In genomic region chr19:9818175-9818733, GRCh38 we compare ENCODE assay signal across 1 cellular context.
TF ChIP-seq lines count a peak whose summit lies in the region.

No MANE protein-coding gene starts in this region.

TF ChIP-seq in HepG2, 621 proteins besides CTCF, POLR2A, EP300 and RAD21 (continued from another document and continues in another):
- TF ChIP-seq, protein P1, sequence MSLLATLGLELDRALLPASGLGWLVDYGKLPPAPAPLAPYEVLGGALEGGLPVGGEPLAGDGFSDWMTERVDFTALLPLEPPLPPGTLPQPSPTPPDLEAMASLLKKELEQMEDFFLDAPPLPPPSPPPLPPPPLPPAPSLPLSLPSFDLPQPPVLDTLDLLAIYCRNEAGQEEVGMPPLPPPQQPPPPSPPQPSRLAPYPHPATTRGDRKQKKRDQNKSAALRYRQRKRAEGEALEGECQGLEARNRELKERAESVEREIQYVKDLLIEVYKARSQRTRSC (CRISPR knock-in tag; IDR thresholded peaks at IDR 0.05; ENCODE audit: low read depth), result no peak
- no peak for TF ChIP-seq JARID2 (CRISPR knock-in tag; IDR thresholded peaks at IDR 0.05; ENCODE audit: insufficient replicate concordance)
- TF ChIP-seq, protein P2, sequence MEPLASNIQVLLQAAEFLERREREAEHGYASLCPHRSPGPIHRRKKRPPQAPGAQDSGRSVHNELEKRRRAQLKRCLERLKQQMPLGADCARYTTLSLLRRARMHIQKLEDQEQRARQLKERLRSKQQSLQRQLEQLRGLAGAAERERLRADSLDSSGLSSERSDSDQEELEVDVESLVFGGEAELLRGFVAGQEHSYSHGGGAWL (CRISPR knock-in tag; IDR thresholded peaks at IDR 0.05), result no peak
- TF ChIP-seq ZNF276 (CRISPR knock-in tag; IDR thresholded peaks at IDR 0.05; ENCODE audit: low read depth), result no peak
- TF ChIP-seq ZNF12 (CRISPR knock-in tag; IDR thresholded peaks at IDR 0.05), result no peak
- no peak for TF ChIP-seq HNRNPK (IDR thresholded peaks at IDR 0.05; ENCODE audit: low read depth, low read length, poor library complexity, severe bottlenecking)
- TF ChIP-seq, protein P3, sequence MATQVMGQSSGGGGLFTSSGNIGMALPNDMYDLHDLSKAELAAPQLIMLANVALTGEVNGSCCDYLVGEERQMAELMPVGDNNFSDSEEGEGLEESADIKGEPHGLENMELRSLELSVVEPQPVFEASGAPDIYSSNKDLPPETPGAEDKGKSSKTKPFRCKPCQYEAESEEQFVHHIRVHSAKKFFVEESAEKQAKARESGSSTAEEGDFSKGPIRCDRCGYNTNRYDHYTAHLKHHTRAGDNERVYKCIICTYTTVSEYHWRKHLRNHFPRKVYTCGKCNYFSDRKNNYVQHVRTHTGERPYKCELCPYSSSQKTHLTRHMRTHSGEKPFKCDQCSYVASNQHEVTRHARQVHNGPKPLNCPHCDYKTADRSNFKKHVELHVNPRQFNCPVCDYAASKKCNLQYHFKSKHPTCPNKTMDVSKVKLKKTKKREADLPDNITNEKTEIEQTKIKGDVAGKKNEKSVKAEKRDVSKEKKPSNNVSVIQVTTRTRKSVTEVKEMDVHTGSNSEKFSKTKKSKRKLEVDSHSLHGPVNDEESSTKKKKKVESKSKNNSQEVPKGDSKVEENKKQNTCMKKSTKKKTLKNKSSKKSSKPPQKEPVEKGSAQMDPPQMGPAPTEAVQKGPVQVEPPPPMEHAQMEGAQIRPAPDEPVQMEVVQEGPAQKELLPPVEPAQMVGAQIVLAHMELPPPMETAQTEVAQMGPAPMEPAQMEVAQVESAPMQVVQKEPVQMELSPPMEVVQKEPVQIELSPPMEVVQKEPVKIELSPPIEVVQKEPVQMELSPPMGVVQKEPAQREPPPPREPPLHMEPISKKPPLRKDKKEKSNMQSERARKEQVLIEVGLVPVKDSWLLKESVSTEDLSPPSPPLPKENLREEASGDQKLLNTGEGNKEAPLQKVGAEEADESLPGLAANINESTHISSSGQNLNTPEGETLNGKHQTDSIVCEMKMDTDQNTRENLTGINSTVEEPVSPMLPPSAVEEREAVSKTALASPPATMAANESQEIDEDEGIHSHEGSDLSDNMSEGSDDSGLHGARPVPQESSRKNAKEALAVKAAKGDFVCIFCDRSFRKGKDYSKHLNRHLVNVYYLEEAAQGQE (IDR thresholded peaks at IDR 0.05; ENCODE audit: borderline replicate concordance in 1 of 2, low read depth in 1 of 2, low read length in 2 of 2), result no peak
- peak; percentile 95 for TF ChIP-seq KDM5A (IDR thresholded peaks at IDR 0.05; ENCODE audit: borderline replicate concordance, low read length)
- TF ChIP-seq ZNF605 (CRISPR knock-in tag; IDR thresholded peaks at IDR 0.05), result no peak
- no peak for TF ChIP-seq RELA (CRISPR knock-in tag; IDR thresholded peaks at IDR 0.05)
- TF ChIP-seq, protein P4, sequence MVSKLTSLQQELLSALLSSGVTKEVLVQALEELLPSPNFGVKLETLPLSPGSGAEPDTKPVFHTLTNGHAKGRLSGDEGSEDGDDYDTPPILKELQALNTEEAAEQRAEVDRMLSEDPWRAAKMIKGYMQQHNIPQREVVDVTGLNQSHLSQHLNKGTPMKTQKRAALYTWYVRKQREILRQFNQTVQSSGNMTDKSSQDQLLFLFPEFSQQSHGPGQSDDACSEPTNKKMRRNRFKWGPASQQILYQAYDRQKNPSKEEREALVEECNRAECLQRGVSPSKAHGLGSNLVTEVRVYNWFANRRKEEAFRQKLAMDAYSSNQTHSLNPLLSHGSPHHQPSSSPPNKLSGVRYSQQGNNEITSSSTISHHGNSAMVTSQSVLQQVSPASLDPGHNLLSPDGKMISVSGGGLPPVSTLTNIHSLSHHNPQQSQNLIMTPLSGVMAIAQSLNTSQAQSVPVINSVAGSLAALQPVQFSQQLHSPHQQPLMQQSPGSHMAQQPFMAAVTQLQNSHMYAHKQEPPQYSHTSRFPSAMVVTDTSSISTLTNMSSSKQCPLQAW (CRISPR knock-in tag; IDR thresholded peaks at IDR 0.05), result no peak
- TF ChIP-seq SETDB1 (CRISPR knock-in tag; IDR thresholded peaks at IDR 0.05; ENCODE audit: borderline replicate concordance), result no peak
- no peak for TF ChIP-seq ZNF432 (CRISPR knock-in tag; IDR thresholded peaks at IDR 0.05; ENCODE audit: borderline replicate concordance)
- TF ChIP-seq ZNF780A (CRISPR knock-in tag; IDR thresholded peaks at IDR 0.05), result no peak
- no peak for TF ChIP-seq ZNF570 (CRISPR knock-in tag; IDR thresholded peaks at IDR 0.05; ENCODE audit: borderline replicate concordance)
- TF ChIP-seq, protein P5, sequence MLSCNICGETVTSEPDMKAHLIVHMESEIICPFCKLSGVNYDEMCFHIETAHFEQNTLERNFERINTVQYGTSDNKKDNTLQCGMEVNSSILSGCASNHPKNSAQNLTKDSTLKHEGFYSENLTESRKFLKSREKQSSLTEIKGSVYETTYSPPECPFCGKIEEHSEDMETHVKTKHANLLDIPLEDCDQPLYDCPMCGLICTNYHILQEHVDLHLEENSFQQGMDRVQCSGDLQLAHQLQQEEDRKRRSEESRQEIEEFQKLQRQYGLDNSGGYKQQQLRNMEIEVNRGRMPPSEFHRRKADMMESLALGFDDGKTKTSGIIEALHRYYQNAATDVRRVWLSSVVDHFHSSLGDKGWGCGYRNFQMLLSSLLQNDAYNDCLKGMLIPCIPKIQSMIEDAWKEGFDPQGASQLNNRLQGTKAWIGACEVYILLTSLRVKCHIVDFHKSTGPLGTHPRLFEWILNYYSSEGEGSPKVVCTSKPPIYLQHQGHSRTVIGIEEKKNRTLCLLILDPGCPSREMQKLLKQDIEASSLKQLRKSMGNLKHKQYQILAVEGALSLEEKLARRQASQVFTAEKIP (CRISPR knock-in tag; IDR thresholded peaks at IDR 0.05; ENCODE audit: borderline replicate concordance), result no peak
- no peak for TF ChIP-seq GATA4 (IDR thresholded peaks at IDR 0.05; ENCODE audit: borderline replicate concordance, low read depth)
- TF ChIP-seq ZNF615 (CRISPR knock-in tag; IDR thresholded peaks at IDR 0.05; ENCODE audit: borderline replicate concordance), result no peak
- no peak for TF ChIP-seq SIX1 (CRISPR knock-in tag; IDR thresholded peaks at IDR 0.05; ENCODE audit: borderline replicate concordance)
- TF ChIP-seq LCORL (IDR thresholded peaks at IDR 0.05), result no peak
- TF ChIP-seq LCORL (CRISPR knock-in tag; IDR thresholded peaks at IDR 0.05), result no peak
- TF ChIP-seq MLXIP (CRISPR knock-in tag; IDR thresholded peaks at IDR 0.05; ENCODE audit: borderline replicate concordance), result no peak
- TF ChIP-seq, protein P6, sequence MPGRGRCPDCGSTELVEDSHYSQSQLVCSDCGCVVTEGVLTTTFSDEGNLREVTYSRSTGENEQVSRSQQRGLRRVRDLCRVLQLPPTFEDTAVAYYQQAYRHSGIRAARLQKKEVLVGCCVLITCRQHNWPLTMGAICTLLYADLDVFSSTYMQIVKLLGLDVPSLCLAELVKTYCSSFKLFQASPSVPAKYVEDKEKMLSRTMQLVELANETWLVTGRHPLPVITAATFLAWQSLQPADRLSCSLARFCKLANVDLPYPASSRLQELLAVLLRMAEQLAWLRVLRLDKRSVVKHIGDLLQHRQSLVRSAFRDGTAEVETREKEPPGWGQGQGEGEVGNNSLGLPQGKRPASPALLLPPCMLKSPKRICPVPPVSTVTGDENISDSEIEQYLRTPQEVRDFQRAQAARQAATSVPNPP (CRISPR knock-in tag; IDR thresholded peaks at IDR 0.05), result no peak
- TF ChIP-seq PRDM15 (CRISPR knock-in tag; IDR thresholded peaks at IDR 0.05), result no peak
- no peak for TF ChIP-seq REL (CRISPR knock-in tag; conservative IDR thresholded peaks at IDR 0.05)
- TF ChIP-seq, protein P7, sequence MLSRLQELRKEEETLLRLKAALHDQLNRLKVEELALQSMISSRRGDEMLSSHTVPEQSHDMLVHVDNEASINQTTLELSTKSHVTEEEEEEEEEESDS (CRISPR knock-in tag; IDR thresholded peaks at IDR 0.05; ENCODE audit: borderline replicate concordance), result no peak
- TF ChIP-seq, protein P8, sequence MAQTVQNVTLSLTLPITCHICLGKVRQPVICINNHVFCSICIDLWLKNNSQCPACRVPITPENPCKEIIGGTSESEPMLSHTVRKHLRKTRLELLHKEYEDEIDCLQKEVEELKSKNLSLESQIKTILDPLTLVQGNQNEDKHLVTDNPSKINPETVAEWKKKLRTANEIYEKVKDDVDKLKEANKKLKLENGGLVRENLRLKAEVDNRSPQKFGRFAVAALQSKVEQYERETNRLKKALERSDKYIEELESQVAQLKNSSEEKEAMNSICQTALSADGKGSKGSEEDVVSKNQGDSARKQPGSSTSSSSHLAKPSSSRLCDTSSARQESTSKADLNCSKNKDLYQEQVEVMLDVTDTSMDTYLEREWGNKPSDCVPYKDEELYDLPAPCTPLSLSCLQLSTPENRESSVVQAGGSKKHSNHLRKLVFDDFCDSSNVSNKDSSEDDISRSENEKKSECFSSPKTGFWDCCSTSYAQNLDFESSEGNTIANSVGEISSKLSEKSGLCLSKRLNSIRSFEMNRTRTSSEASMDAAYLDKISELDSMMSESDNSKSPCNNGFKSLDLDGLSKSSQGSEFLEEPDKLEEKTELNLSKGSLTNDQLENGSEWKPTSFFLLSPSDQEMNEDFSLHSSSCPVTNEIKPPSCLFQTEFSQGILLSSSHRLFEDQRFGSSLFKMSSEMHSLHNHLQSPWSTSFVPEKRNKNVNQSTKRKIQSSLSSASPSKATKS (CRISPR knock-in tag; IDR thresholded peaks at IDR 0.05), result no peak
- TF ChIP-seq, protein P9, sequence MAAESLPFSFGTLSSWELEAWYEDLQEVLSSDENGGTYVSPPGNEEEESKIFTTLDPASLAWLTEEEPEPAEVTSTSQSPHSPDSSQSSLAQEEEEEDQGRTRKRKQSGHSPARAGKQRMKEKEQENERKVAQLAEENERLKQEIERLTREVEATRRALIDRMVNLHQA (CRISPR knock-in tag; IDR thresholded peaks at IDR 0.05), result no peak
- TF ChIP-seq, protein P10, sequence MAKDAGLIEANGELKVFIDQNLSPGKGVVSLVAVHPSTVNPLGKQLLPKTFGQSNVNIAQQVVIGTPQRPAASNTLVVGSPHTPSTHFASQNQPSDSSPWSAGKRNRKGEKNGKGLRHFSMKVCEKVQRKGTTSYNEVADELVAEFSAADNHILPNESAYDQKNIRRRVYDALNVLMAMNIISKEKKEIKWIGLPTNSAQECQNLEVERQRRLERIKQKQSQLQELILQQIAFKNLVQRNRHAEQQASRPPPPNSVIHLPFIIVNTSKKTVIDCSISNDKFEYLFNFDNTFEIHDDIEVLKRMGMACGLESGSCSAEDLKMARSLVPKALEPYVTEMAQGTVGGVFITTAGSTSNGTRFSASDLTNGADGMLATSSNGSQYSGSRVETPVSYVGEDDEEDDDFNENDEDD (CRISPR knock-in tag; IDR thresholded peaks at IDR 0.05; ENCODE audit: borderline replicate concordance), result no peak
- no peak for TF ChIP-seq ESRRA (CRISPR knock-in tag; IDR thresholded peaks at IDR 0.05; ENCODE audit: low read depth)
